Comparison of ENCODE assay signal across 34 cellular contexts in genomic region chr1:214074477-214074876, GRCh38.
"Had no signal": no experiment of that assay in that cellular context is flagged by ENCODE, and none has a peak within 500 bp of the region (broad histone marks: within the 10 kb centered on the region; RNA-seq: fewer than 3 reads in every experiment).

No MANE protein-coding gene starts in this region.

- H3K4me1 ChIP-seq: ascending aorta, body of pancreas, breast epithelium had no signal

- H3K27ac Mint-ChIP-seq: activated CD4-positive, alpha-beta T cell treated with anti-CD3 and anti-CD28 coated beads for 36 hours; activated CD4-positive, alpha-beta T cell treated with anti-CD3 and anti-CD28 coated beads, Interleukin-2, amount 10 ng/mL, durations not matched to agents 7 days and 5 days; activated CD8-positive, alpha-beta T cell treated with anti-CD3 and anti-CD28 coated beads, Interleukin-2, amount 10 ng/mL, durations not matched to agents 7 days and 5 days; activated naive CD4-positive, alpha-beta T cell treated with anti-CD3 and anti-CD28 coated beads, Interleukin-2, amount 50 U/mL, for 24 hours; activated naive CD8-positive, alpha-beta T cell treated with anti-CD3 and anti-CD28 coated beads, Interleukin-2, amount 10 ng/mL, durations not matched to agents 7 days and 5 days; activated T-cell treated with anti-CD3 and anti-CD28 coated beads, Interleukin-2, amount 50 U/mL, for 24 hours; activated T-helper 2 cell treated with anti-CD3 and anti-CD28 coated beads, Interferon-gamma antibody, Interleukin-2, Interleukin-4, amounts not matched to agents 10 μg/mL and 5 μg/mL and 100 μg/mL, durations not matched to agents 14 hours and 24 hours and 36 hours; T-helper 1 cell treated with Interleukin-12 subunit alpha and Interleukin-12 subunit beta and Interleukin-4 antibody, amounts not matched to agents 30 μg/mL and 1 μg/mL, for 36 hours; T-helper 2 cell treated with Interferon-gamma antibody and Interleukin-4, amounts not matched to agents 5 μg/mL and 100 μg/mL, for 36 hours; WTC11 had no signal

- DNase-seq: activated CD4-positive, alpha-beta T cell treated with anti-CD3 and anti-CD28 coated beads for 36 hours; activated CD4-positive, alpha-beta T cell treated with anti-CD3 and anti-CD28 coated beads, Interleukin-2, amount 10 ng/mL, durations not matched to agents 7 days and 5 days; activated CD4-positive, alpha-beta T cell treated with anti-CD3 and anti-CD28 coated beads, Interleukin-2, amount 50 U/mL, for 48 hours; activated CD8-positive, alpha-beta T cell treated with anti-CD3 and anti-CD28 coated beads, Interleukin-2, amount 10 ng/mL, durations not matched to agents 7 days and 5 days; activated gamma-delta T cell; activated naive CD4-positive, alpha-beta T cell treated with Interleukin-2 at 50 U/mL for 16 hours; activated naive CD8-positive, alpha-beta T cell treated with anti-CD3 and anti-CD28 coated beads, Interleukin-2, amount 10 ng/mL, durations not matched to agents 7 days and 5 days; activated T-cell treated with anti-CD3 and anti-CD28 coated beads, Interleukin-2, amount 50 U/mL, for 24 hours; amygdala; body of pancreas; Kasumi-1; KG1; MG63; NCI-H1092; NCI-H1694; NCI-H1930; NCI-H2081 treated with DMSO at 0.1 percent for 48 hours; NCI-H226; NCI-H510A; NCI-H526; NCI-H774; SHP77; SJCRH30; SK-N-SH had no signal

- H3K4me1 Mint-ChIP-seq: activated CD4-positive, alpha-beta T cell treated with anti-CD3 and anti-CD28 coated beads for 36 hours; activated CD4-positive, alpha-beta T cell treated with anti-CD3 and anti-CD28 coated beads, Interleukin-2, amount 10 ng/mL, durations not matched to agents 7 days and 5 days; activated naive CD4-positive, alpha-beta T cell treated with anti-CD3 and anti-CD28 coated beads, Interleukin-2, amount 50 U/mL, for 24 hours; activated naive CD8-positive, alpha-beta T cell treated with anti-CD3 and anti-CD28 coated beads, Interleukin-2, amount 10 ng/mL, durations not matched to agents 7 days and 5 days had no signal

- H3K9me3 ChIP-seq: ascending aorta, body of pancreas, breast epithelium, MG63, SJCRH30, SK-N-SH had no signal

- H3K4me2 ChIP-seq: SK-N-SH had no signal

- H3K4me3 Mint-ChIP-seq: activated CD4-positive, alpha-beta T cell treated with anti-CD3 and anti-CD28 coated beads for 36 hours; activated CD4-positive, alpha-beta T cell treated with anti-CD3 and anti-CD28 coated beads, Interleukin-2, amount 10 ng/mL, durations not matched to agents 7 days and 5 days; activated CD8-positive, alpha-beta T cell treated with anti-CD3 and anti-CD28 coated beads, Interleukin-2, amount 10 ng/mL, durations not matched to agents 7 days and 5 days; activated naive CD4-positive, alpha-beta T cell treated with anti-CD3 and anti-CD28 coated beads, Interleukin-2, amount 50 U/mL, for 24 hours; activated naive CD8-positive, alpha-beta T cell treated with anti-CD3 and anti-CD28 coated beads, Interleukin-2, amount 10 ng/mL, durations not matched to agents 7 days and 5 days; activated T-cell treated with anti-CD3 and anti-CD28 coated beads, Interleukin-2, amount 50 U/mL, for 24 hours; T-helper 1 cell treated with Interleukin-12 subunit alpha and Interleukin-12 subunit beta and Interleukin-4 antibody, amounts not matched to agents 30 μg/mL and 1 μg/mL, for 36 hours; T-helper 2 cell treated with Interferon-gamma antibody and Interleukin-4, amounts not matched to agents 5 μg/mL and 100 μg/mL, for 36 hours; WTC11 had no signal

- H3K36me3 ChIP-seq: ascending aorta, breast epithelium, MG63, SJCRH30 had no signal

- H3K9ac ChIP-seq: SK-N-SH had no signal

- H3K4me3 ChIP-seq: ascending aorta, body of pancreas, breast epithelium, MG63, SJCRH30 had no signal

- H3K27me3 ChIP-seq: ascending aorta, body of pancreas, MG63, SJCRH30 had no signal

- H3K9me3 Mint-ChIP-seq: activated CD4-positive, alpha-beta T cell treated with anti-CD3 and anti-CD28 coated beads, Interleukin-2, amount 10 ng/mL, durations not matched to agents 7 days and 5 days; activated naive CD4-positive, alpha-beta T cell treated with anti-CD3 and anti-CD28 coated beads, Interleukin-2, amount 50 U/mL, for 24 hours; activated naive CD8-positive, alpha-beta T cell treated with anti-CD3 and anti-CD28 coated beads, Interleukin-2, amount 10 ng/mL, durations not matched to agents 7 days and 5 days; activated T-cell treated with anti-CD3 and anti-CD28 coated beads, Interleukin-2, amount 50 U/mL, for 24 hours; activated T-helper 2 cell treated with anti-CD3 and anti-CD28 coated beads, Interferon-gamma antibody, Interleukin-2, Interleukin-4, amounts not matched to agents 10 μg/mL and 5 μg/mL and 100 μg/mL, durations not matched to agents 14 hours and 24 hours and 36 hours; T-helper 1 cell treated with Interleukin-12 subunit alpha and Interleukin-12 subunit beta and Interleukin-4 antibody, amounts not matched to agents 30 μg/mL and 1 μg/mL, for 36 hours; T-helper 2 cell treated with Interferon-gamma antibody and Interleukin-4, amounts not matched to agents 5 μg/mL and 100 μg/mL, for 36 hours; WTC11 had no signal

- H3K27ac ChIP-seq: ascending aorta, body of pancreas, breast epithelium, SJCRH30 had no signal

- ATAC-seq: activated CD4-positive, alpha-beta T cell treated with anti-CD3 and anti-CD28 coated beads for 36 hours; activated CD4-positive, CD25-positive, alpha-beta regulatory T cell treated with anti-CD3 and anti-CD28 coated beads, Interleukin-2, amount 50 U/mL, for 24 hours; activated CD8-positive, alpha-beta T cell treated with anti-CD3 and anti-CD28 coated beads, Interleukin-2, amount 10 ng/mL, durations not matched to agents 7 days and 5 days; body of pancreas; Panc1; WTC11 had no signal

- FAIRE-seq: TTC549 had no signal

- H3K36me3 Mint-ChIP-seq: activated naive CD4-positive, alpha-beta T cell treated with anti-CD3 and anti-CD28 coated beads, Interleukin-2, amount 50 U/mL, for 24 hours; activated naive CD8-positive, alpha-beta T cell treated with anti-CD3 and anti-CD28 coated beads, Interleukin-2, amount 10 ng/mL, durations not matched to agents 7 days and 5 days; WTC11 had no signal

- H3K27me3 Mint-ChIP-seq: activated CD4-positive, alpha-beta T cell treated with anti-CD3 and anti-CD28 coated beads, Interleukin-2, amount 10 ng/mL, durations not matched to agents 7 days and 5 days had no signal
